24 cellular contexts compared by ENCODE assay signal in genomic region chr17:42991471-42991870, GRCh38. TPM values are rescaled to one million over a fixed set of nuclear protein-coding genes. Genes with fewer than 3 reads are reported as not detected.
DNase-seq lines count a peak whose midpoint lies in the region; ATAC-seq, FAIRE-seq and TF ChIP-seq lines count a peak whose summit lies in the region.
"Had no signal": no experiment of that assay in that cellular context is flagged by ENCODE, and none has a peak within 500 bp of the region (broad histone marks: within the 10 kb centered on the region; RNA-seq: fewer than 3 reads in every experiment).

No MANE protein-coding gene starts in this region.

- no peak for FAIRE-seq in A549 (lab: Jason Lieb, UNC)
- FAIRE-seq in K562 (lab: Jason Lieb, UNC): no peak
- FAIRE-seq: A204.1, G401.6 had no signal

- CTCF ChIA-PET in A549 (lab: Yijun Ruan, JAX) (interaction anchor here (0.8 to 1.9 kb wide), 7 partner anchors 11 to 152 kb away, joined by 3 to 8 read pairs (median 4); partner anchors contain the start of gene AOC2), K562 (lab: Yijun Ruan, JAX; ENCODE audit: low intra/inter-chr PET ratio) (no interaction called here)

- POLR2A ChIA-PET in A549 (lab: Yijun Ruan, JAX): interaction anchor here (0.6 kb wide), 1 partner anchor 144 kb away, joined by 4 read pairs; no protein-coding TSS in a partner anchor
- POLR2A ChIA-PET in K562 (lab: Yijun Ruan, JAX): interaction anchor here (0.5 to 2.2 kb wide), 5 partner anchors 13 to 1080 kb away, joined by 3 to 6 read pairs (median 3); no protein-coding TSS in a partner anchor

- in situ Hi-C loops in K562 (cut with MboI): no loop called here

- no peak for ATAC-seq in A549
- ATAC-seq in K562: no peak
- ATAC-seq: GM23338, SK-N-SH treated with all-trans-retinoic acid at 6 μM for 48 hours had no signal

- H3K9me3 ChIP-seq in A549 (no peaks in the 10 kb centered on the region), K562 (replicated peaks; ENCODE audit: control insufficient read depth, insufficient read depth, low read depth, low read length) (no peaks in the 10 kb centered on the region), prostate gland (no peaks in the 10 kb centered on the region)
- H3K9me3 ChIP-seq: Caco-2, HAP-1, Peyer's patch had no signal

- no peaks in the 10 kb centered on the region for H3K79me2 ChIP-seq in K562 (ENCODE audit: control insufficient read depth, insufficient read depth, low read length)

- WGBS in A549 (ENCODE audit: missing lambda C conversion rate): 93% methylated on average over 5 of the region's 6 CpGs
- WGBS in K562 (ENCODE audit: insufficient coverage, low coverage, missing lambda C conversion rate): 96% methylated on average over 6 of the region's 6 CpGs
- 97% methylated on average over 6 of the region's 6 CpGs for WGBS in prostate gland

- H3K27ac Mint-ChIP-seq in HFFc6 (peak overlapping the region; percentile 89), neural crest cell (ENCODE audit: unreplicated experiment) (peak overlapping the region; percentile 62)
- H3K27ac Mint-ChIP-seq: GM23338 had no signal

- TF ChIP-seq RAD21 in A549 (conservative IDR thresholded peaks at IDR 0.05 in 1 of 2, IDR thresholded peaks at IDR 0.05 in 1 of 2): no peak
- no peak for TF ChIP-seq RAD21 in K562 (CRISPR knock-in tag; conservative IDR thresholded peaks at IDR 0.05 in 1 of 2, IDR thresholded peaks at IDR 0.05 in 1 of 2)

- peak overlapping the region; percentile 79; the same call in 1 of the 3 replicates for H3K4me2 ChIP-seq in A549
- H3K4me2 ChIP-seq in K562 (ENCODE audit: insufficient read depth, low read length): no peak overlapping the region
- H3K4me2 ChIP-seq: GM23338, KMS-11 had no signal

- TF ChIP-seq CTCF in A549 (IDR thresholded peaks at IDR 0.05) (no peak), HFFc6 (IDR thresholded peaks at IDR 0.05) (no peak), K562 (IDR thresholded peaks at IDR 0.05 in 2 of 3, conservative IDR thresholded peaks at IDR 0.05 in 1 of 3; ENCODE audit: insufficient read depth in 2 of 3, low read depth in 1 of 3, low read length in 3 of 3) (no peak), neural crest cell (conservative IDR thresholded peaks at IDR 0.05) (no peak), foreskin fibroblast (IDR thresholded peaks at IDR 0.05; ENCODE audit: low read depth, low read length) (no peak), prostate gland (IDR thresholded peaks at IDR 0.05) (no peak)

- peaks cover 52% of the 10 kb centered on the region for H3K36me3 Mint-ChIP-seq in HFFc6 (ENCODE audit: low read depth)
- peaks cover 6% of the 10 kb centered on the region for H3K36me3 Mint-ChIP-seq in neural crest cell (ENCODE audit: low read depth)

- H4K20me1 ChIP-seq in K562 (replicated peaks; ENCODE audit: control insufficient read depth, insufficient read depth, low read length): no peaks in the 10 kb centered on the region

- H3K27ac ChIP-seq in A549 (peak overlapping the region; percentile 68 to 87), K562 (ENCODE audit: extremely low read depth, low read depth, low read length) (no peak overlapping the region), prostate gland (no peak overlapping the region)
- H3K27ac ChIP-seq: KMS-11, Peyer's patch had no signal

- peaks cover 36% of the 10 kb centered on the region for H3K4me1 ChIP-seq in A549
- H3K4me1 ChIP-seq in K562 (replicated peaks in 1 of 2; ENCODE audit: control insufficient read depth in 2 of 2, insufficient read depth in 2 of 2, low read length in 2 of 2): no peaks in the 10 kb centered on the region
- H3K4me1 ChIP-seq in prostate gland (replicated peaks): peaks cover 11% of the 10 kb centered on the region
- H3K4me1 ChIP-seq: Caco-2, HAP-1, Peyer's patch had no signal

- no peaks in the 10 kb centered on the region for H3K27me3 Mint-ChIP-seq in HFFc6 (ENCODE audit: insufficient read depth)
- no peaks in the 10 kb centered on the region for H3K27me3 Mint-ChIP-seq in neural crest cell (ENCODE audit: low read depth)
- H3K27me3 Mint-ChIP-seq: CD4-positive, alpha-beta memory T cell had no signal

- no peaks in the 10 kb centered on the region for H3K9me1 ChIP-seq in K562 (ENCODE audit: control insufficient read depth, insufficient read depth, low read length)

- no peaks in the 10 kb centered on the region for H3K27me3 ChIP-seq in K562 (ENCODE audit: control insufficient read depth in 2 of 2, insufficient read depth in 2 of 2, low read length in 2 of 2)
- no peaks in the 10 kb centered on the region for H3K27me3 ChIP-seq in prostate gland (replicated peaks; ENCODE audit: insufficient read depth)
- H3K27me3 ChIP-seq: Peyer's patch had no signal

- no peaks in the 10 kb centered on the region for H3K9me3 Mint-ChIP-seq in HFFc6
- H3K9me3 Mint-ChIP-seq in neural crest cell: no peaks in the 10 kb centered on the region
- H3K9me3 Mint-ChIP-seq: CD4-positive, alpha-beta memory T cell; GM23338 had no signal

- TF ChIP-seq POLR2A in A549 (IDR thresholded peaks at IDR 0.05; ENCODE audit: low read length) (no peak), K562 (conservative IDR thresholded peaks at IDR 0.05) (no peak), prostate gland (IDR thresholded peaks at IDR 0.05) (no peak)

- H3K4me3 ChIP-seq in A549 (no peak overlapping the region), K562 (no peak overlapping the region), foreskin fibroblast (ENCODE audit: low read depth in 1 of 2, low read length in 2 of 2) (no peak overlapping the region), prostate gland (no peak overlapping the region)
- H3K4me3 ChIP-seq: GM23338, HAP-1, Peyer's patch had no signal

- H3K36me3 ChIP-seq in K562 (ENCODE audit: control insufficient read depth, insufficient read depth, low read length): peaks cover 77% of the 10 kb centered on the region
- H3K36me3 ChIP-seq in prostate gland: peaks cover 13 to 29% of the 10 kb centered on the region in 2 donors

- TF ChIP-seq EP300 in A549 (IDR thresholded peaks at IDR 0.05): no peak
- no peak for TF ChIP-seq EP300 in K562 (IDR thresholded peaks at IDR 0.05; ENCODE audit: low read length)

- no TSS peak for BruUV-seq in K562 (replicated peaks; lab: Mats Ljungman, UMichigan)

- H2AFZ ChIP-seq in K562 (ENCODE audit: low read depth, low read length): no peak overlapping the region
- H2AFZ ChIP-seq: GM23338 had no signal

- DNase-seq in A549 (ENCODE audit: low read depth in 1 of 2, low spot score in 1 of 2) (no peak), HFFc6 (no peak), K562 (ENCODE audit: extremely low read depth in 1 of 4, low spot score in 3 of 4) (no peak), neural crest cell (ENCODE audit: low read depth, low spot score) (no peak), NCI-H345 treated with DMSO at 0.1 percent for 48 hours (lab: John Stamatoyannopoulos, UW; ENCODE audit: unreplicated experiment) (no peak), foreskin fibroblast (no peak), prostate gland (ENCODE audit: low spot score) (no peak)
- no peak for DNase-seq in activated CD4-positive, alpha-beta T cell treated with anti-CD3 and anti-CD28 coated beads, Interleukin-2, amount 50 U/mL, for 48 hours
- DNase-seq: C1 segment of cervical spinal cord; Caco-2; CD4-positive, alpha-beta memory T cell; NCI-H1048; NCI-H1417; NCI-H1694; NCI-H2029 treated with DMSO at 0.1 percent for 48 hours; NCI-H510A; NCI-H69; Peyer's patch had no signal

- H3K4me1 Mint-ChIP-seq in HFFc6 (ENCODE audit: low read depth) (peaks cover 36% of the 10 kb centered on the region), neural crest cell (no peaks in the 10 kb centered on the region)
- H3K4me1 Mint-ChIP-seq: GM23338 had no signal

- no peak overlapping the region for H3K9ac ChIP-seq in K562 (ENCODE audit: insufficient read depth in 1 of 2, low read depth in 2 of 2, low read length in 2 of 2)
- H3K9ac ChIP-seq: KMS-11 had no signal

- intact Hi-C loops in K562 (cut with micrococcal nuclease): no loop called here
- intact Hi-C loops in prostate gland (cut with DNase I): no loop called here

- H3K4me3 Mint-ChIP-seq in HFFc6 (peak overlapping the region; percentile 68; the same call in 1 of the 2 replicates), neural crest cell (no peak overlapping the region)
- H3K4me3 Mint-ChIP-seq: CD4-positive, alpha-beta memory T cell; GM23338 had no signal

RNA-seq across cellular contexts. Expression of gene RPL27, which starts 6.7 kb away (rescaled TPM):
- 5,588 and 5,746 TPM in 2 replicates for polyA plus RNA-seq in A549 (2011; rRNA removed)
- polyA plus RNA-seq in A549 (2012; cell fraction: cytosol; rRNA removed): 4,727 and 6,200 TPM in 2 replicates
- polyA plus RNA-seq in A549 (2012; cell fraction: nucleus; rRNA removed): 1,193 and 1,398 TPM in 2 replicates
- 2,894 to 2,977 TPM (median 2,925 TPM) in 3 replicates for polyA plus RNA-seq in A549 (2017; fragmentation: RNase III; extraction: RNeasy Plus Mini Kit Qiagen cat#74134 plus additional on column Dnase treatment)
- 2,117 and 2,446 TPM in 2 replicates for polyA minus RNA-seq in A549 (2011; rRNA and poly(A)+ RNA removed)
- total RNA-seq in HFFc6 (2021; fragmentation: NEBNext Ultra II Directional; extraction: Animal tissue kit (Norgen Biotek cat#: 25700)): 1,000 to 10,000 TPM; 1,047 to 1,349 (median 1,243) TPM
- 253 and 412 TPM in 2 replicates for total RNA-seq in K562 (2011; cell fraction: chromatin; rRNA removed; ENCODE audit: low replicate concordance)
- 1,095 and 1,098 TPM in 2 replicates for total RNA-seq in K562 (2011; cell fraction: nucleolus; rRNA removed)
- total RNA-seq in K562 (2011; cell fraction: nucleoplasm; rRNA removed): 971 and 1,742 TPM in 2 replicates
- total RNA-seq in K562 (2014; rRNA removed): 2,067 and 2,551 TPM in 2 replicates
- 2,142 and 2,848 TPM in 2 replicates for total RNA-seq in K562 (2014; rRNA removed; fragmentation: Illumina TruSeq; extraction: Trizol)
- 2,702 and 3,023 TPM in 2 replicates for total RNA-seq in K562 (2015; rRNA removed; fragmentation: Illumina TruSeq; extraction: Trizol)
- 1,539 and 1,728 TPM in 2 replicates for total RNA-seq in K562 (2021)
- 5,002 and 6,155 TPM in 2 replicates for polyA plus RNA-seq in K562 (2011; rRNA removed)
- 2,939 and 4,172 TPM in 2 replicates for polyA plus RNA-seq in K562 (2011; cell fraction: cytosol; rRNA removed)
- polyA plus RNA-seq in K562 (2011; cell fraction: nucleus; rRNA removed): 1,268 and 1,390 TPM in 2 replicates
- polyA plus RNA-seq in K562 (2012): 3,200 and 4,932 TPM in 2 replicates
- 4,115 and 4,591 TPM in 2 replicates for polyA plus RNA-seq in K562 (2014; fragmentation: Illumina TruSeq; extraction: Trizol)
- 1,000 to 10,000 TPM; 3,710 to 4,120 TPM for polyA plus RNA-seq in K562 (2014; fragmentation: Nextera tagmentation; extraction: Ambion mirVana)
- polyA plus RNA-seq in K562 (2014; rRNA removed): 3,174 and 4,926 TPM in 2 replicates
- polyA minus RNA-seq in K562 (2011; rRNA and poly(A)+ RNA removed): 945 and 1,386 TPM in 2 replicates
- 577 and 776 TPM in 2 replicates for polyA minus RNA-seq in K562 (2011; cell fraction: cytosol; rRNA and poly(A)+ RNA removed)
- polyA minus RNA-seq in K562 (2011; cell fraction: nucleus; rRNA and poly(A)+ RNA removed): 198 and 385 TPM in 2 replicates
- total RNA-seq in neural crest cell: 1,045 and 1,183 TPM in 2 replicates
- 1,000 to 10,000 TPM in 1 of 2 donors, 100 to 1,000 TPM in 1; 571 to 1,082 TPM for total RNA-seq in prostate gland

RNA-seq across cellular contexts. Expression of gene RUNDC1, which starts 11.1 kb away (rescaled TPM):
- polyA plus RNA-seq in A549 (2011; rRNA removed) (19.1 and 21.4 TPM in 2 replicates), A549 (2017; fragmentation: RNase III; extraction: RNeasy Plus Mini Kit Qiagen cat#74134 plus additional on column Dnase treatment) (18.7 to 19.7 TPM (median 19.5 TPM) in 3 replicates), K562 (2011; rRNA removed) (8.1 and 10.5 TPM in 2 replicates), K562 (2014; fragmentation: Illumina TruSeq; extraction: Trizol) (10.5 and 12.6 TPM in 2 replicates), K562 (2014; fragmentation: Nextera tagmentation; extraction: Ambion mirVana) (1 to 10 TPM; 3.4 to 3.6 TPM), K562 (2014; rRNA removed) (8.3 and 8.8 TPM in 2 replicates)
- 14.1 and 14.7 TPM in 2 replicates for polyA plus RNA-seq in A549 (2012; cell fraction: cytosol; rRNA removed)
- 17.2 and 17.3 TPM in 2 replicates for polyA plus RNA-seq in A549 (2012; cell fraction: nucleus; rRNA removed)
- polyA minus RNA-seq in A549 (2011; rRNA and poly(A)+ RNA removed): 18.3 TPM in 2 replicates
- 10 to 100 TPM in 5 of 6 experiments, 1 to 10 TPM in 1; 9.9 to 14.6 (median 10.3) TPM for total RNA-seq in HFFc6 (2021; fragmentation: NEBNext Ultra II Directional; extraction: Animal tissue kit (Norgen Biotek cat#: 25700))
- 45.7 and 57.8 TPM in 2 replicates for total RNA-seq in K562 (2011; cell fraction: chromatin; rRNA removed; ENCODE audit: low replicate concordance)
- 36.1 and 40.2 TPM in 2 replicates for total RNA-seq in K562 (2011; cell fraction: nucleolus; rRNA removed)
- 40.8 and 43.7 TPM in 2 replicates for total RNA-seq in K562 (2011; cell fraction: nucleoplasm; rRNA removed)
- total RNA-seq in K562 (2014; rRNA removed) (9.4 and 12.0 TPM in 2 replicates), K562 (2014; rRNA removed; fragmentation: Illumina TruSeq; extraction: Trizol) (6.3 and 6.6 TPM in 2 replicates), K562 (2015; rRNA removed; fragmentation: Illumina TruSeq; extraction: Trizol) (9.0 and 9.4 TPM in 2 replicates), K562 (2021) (11.1 and 12.5 TPM in 2 replicates), neural crest cell (15.9 and 16.5 TPM in 2 replicates), prostate gland (10 to 100 TPM; 26.7 to 28.5 TPM)
- polyA plus RNA-seq in K562 (2011; cell fraction: cytosol; rRNA removed): 5.6 and 8.2 TPM in 2 replicates
- polyA plus RNA-seq in K562 (2011; cell fraction: nucleus; rRNA removed): 7.3 and 11.3 TPM in 2 replicates
- polyA plus RNA-seq in K562 (2012): 10.6 and 11.1 TPM in 2 replicates
- 12.3 and 18.9 TPM in 2 replicates for polyA minus RNA-seq in K562 (2011; rRNA and poly(A)+ RNA removed)
- 4.2 and 8.2 TPM in 2 replicates for polyA minus RNA-seq in K562 (2011; cell fraction: cytosol; rRNA and poly(A)+ RNA removed)
- 5.3 and 8.8 TPM in 2 replicates for polyA minus RNA-seq in K562 (2011; cell fraction: nucleus; rRNA and poly(A)+ RNA removed)

RNA-seq across cellular contexts. Expression of gene PTGES3L, which starts 11.6 kb away (rescaled TPM):
- polyA plus RNA-seq in A549 (2011; rRNA removed) (1.0 and 1.8 TPM in 2 replicates), A549 (2017; fragmentation: RNase III; extraction: RNeasy Plus Mini Kit Qiagen cat#74134 plus additional on column Dnase treatment) (2.7 to 3.5 TPM (median 3.2 TPM) in 3 replicates), K562 (2011; rRNA removed) (5.5 and 7.7 TPM in 2 replicates), K562 (2014; fragmentation: Illumina TruSeq; extraction: Trizol) (11.8 and 12.1 TPM in 2 replicates), K562 (2014; fragmentation: Nextera tagmentation; extraction: Ambion mirVana) (10 to 100 TPM; 11.5 to 16.0 TPM), K562 (2014; rRNA removed) (10.9 and 14.5 TPM in 2 replicates)
- 0.50 and 0.62 TPM in 2 replicates for polyA plus RNA-seq in A549 (2012; cell fraction: cytosol; rRNA removed)
- polyA plus RNA-seq in A549 (2012; cell fraction: nucleus; rRNA removed): 1.1 and 1.3 TPM in 2 replicates
- polyA minus RNA-seq in A549 (2011; rRNA and poly(A)+ RNA removed): 0.58 and 1.5 TPM in 2 replicates
- 1 to 10 TPM in 4 of 6 experiments, under 1 TPM in 2; 0.87 to 1.3 (median 1.1) TPM for total RNA-seq in HFFc6 (2021; fragmentation: NEBNext Ultra II Directional; extraction: Animal tissue kit (Norgen Biotek cat#: 25700))
- total RNA-seq in K562 (2011; cell fraction: chromatin; rRNA removed; ENCODE audit: low replicate concordance): 29.7 and 49.0 TPM in 2 replicates
- total RNA-seq in K562 (2011; cell fraction: nucleolus; rRNA removed): 21.0 and 22.5 TPM in 2 replicates
- total RNA-seq in K562 (2011; cell fraction: nucleoplasm; rRNA removed): 22.1 and 38.2 TPM in 2 replicates
- total RNA-seq in K562 (2014; rRNA removed) (6.0 and 12.2 TPM in 2 replicates), K562 (2014; rRNA removed; fragmentation: Illumina TruSeq; extraction: Trizol) (8.8 and 9.0 TPM in 2 replicates), K562 (2015; rRNA removed; fragmentation: Illumina TruSeq; extraction: Trizol) (6.8 and 7.8 TPM in 2 replicates), K562 (2021) (8.2 and 9.6 TPM in 2 replicates), neural crest cell (3.4 and 3.5 TPM in 2 replicates), prostate gland (1 to 10 TPM; 3.4 to 3.9 TPM)
- 5.1 and 7.1 TPM in 2 replicates for polyA plus RNA-seq in K562 (2011; cell fraction: cytosol; rRNA removed)
- 8.0 and 9.9 TPM in 2 replicates for polyA plus RNA-seq in K562 (2011; cell fraction: nucleus; rRNA removed)
- polyA plus RNA-seq in K562 (2012): 10.0 and 17.2 TPM in 2 replicates
- polyA minus RNA-seq in K562 (2011; rRNA and poly(A)+ RNA removed): 5.8 and 9.6 TPM in 2 replicates
- polyA minus RNA-seq in K562 (2011; cell fraction: cytosol; rRNA and poly(A)+ RNA removed): 3.7 and 6.1 TPM in 2 replicates
- polyA minus RNA-seq in K562 (2011; cell fraction: nucleus; rRNA and poly(A)+ RNA removed): 6.6 and 7.0 TPM in 2 replicates

RNA-seq across cellular contexts. Expression of gene IFI35, which starts 15.1 kb away (rescaled TPM):
- polyA plus RNA-seq in A549 (2011; rRNA removed) (20.2 and 21.3 TPM in 2 replicates), A549 (2017; fragmentation: RNase III; extraction: RNeasy Plus Mini Kit Qiagen cat#74134 plus additional on column Dnase treatment) (10.6 to 12.9 TPM (median 10.8 TPM) in 3 replicates), K562 (2011; rRNA removed) (5.3 and 7.5 TPM in 2 replicates), K562 (2014; fragmentation: Illumina TruSeq; extraction: Trizol) (11.3 TPM in 2 replicates), K562 (2014; fragmentation: Nextera tagmentation; extraction: Ambion mirVana) (10 to 100 TPM in 1 of 2 experiments, 1 to 10 TPM in 1; 4.4 to 10.2 TPM), K562 (2014; rRNA removed) (12.0 and 13.1 TPM in 2 replicates)
- polyA plus RNA-seq in A549 (2012; cell fraction: cytosol; rRNA removed): 15.4 and 17.0 TPM in 2 replicates
- polyA plus RNA-seq in A549 (2012; cell fraction: nucleus; rRNA removed): 21.1 and 22.2 TPM in 2 replicates
- 15.6 and 18.7 TPM in 2 replicates for polyA minus RNA-seq in A549 (2011; rRNA and poly(A)+ RNA removed)
- total RNA-seq in HFFc6 (2021; fragmentation: NEBNext Ultra II Directional; extraction: Animal tissue kit (Norgen Biotek cat#: 25700)): 10 to 100 TPM in 4 of 6 experiments, 1 to 10 TPM in 2; 6.3 to 22.4 (median 18.8) TPM
- 4.9 and 13.4 TPM in 2 replicates for total RNA-seq in K562 (2011; cell fraction: chromatin; rRNA removed; ENCODE audit: low replicate concordance)
- 12.0 and 15.2 TPM in 2 replicates for total RNA-seq in K562 (2011; cell fraction: nucleolus; rRNA removed)
- total RNA-seq in K562 (2011; cell fraction: nucleoplasm; rRNA removed): 8.1 and 8.3 TPM in 2 replicates
- total RNA-seq in K562 (2014; rRNA removed) (11.7 and 13.9 TPM in 2 replicates), K562 (2014; rRNA removed; fragmentation: Illumina TruSeq; extraction: Trizol) (3.9 and 4.7 TPM in 2 replicates), K562 (2015; rRNA removed; fragmentation: Illumina TruSeq; extraction: Trizol) (8.4 and 9.4 TPM in 2 replicates), K562 (2021) (10.6 TPM in 2 replicates), neural crest cell (0.91 and 1.3 TPM in 2 replicates), prostate gland (10 to 100 TPM; 35.6 to 40.1 TPM)
- 8.4 and 15.8 TPM in 2 replicates for polyA plus RNA-seq in K562 (2011; cell fraction: cytosol; rRNA removed)
- polyA plus RNA-seq in K562 (2011; cell fraction: nucleus; rRNA removed): 8.6 and 12.3 TPM in 2 replicates
- 16.2 and 33.1 TPM in 2 replicates for polyA plus RNA-seq in K562 (2012)
- 2.5 and 4.1 TPM in 2 replicates for polyA minus RNA-seq in K562 (2011; rRNA and poly(A)+ RNA removed)
- 2.3 and 3.0 TPM in 2 replicates for polyA minus RNA-seq in K562 (2011; cell fraction: cytosol; rRNA and poly(A)+ RNA removed)
- 3.2 and 3.3 TPM in 2 replicates for polyA minus RNA-seq in K562 (2011; cell fraction: nucleus; rRNA and poly(A)+ RNA removed)

RNA-seq across cellular contexts. Expression of gene AARSD1, which starts 27.2 kb away (rescaled TPM):
- polyA plus RNA-seq in A549 (2011; rRNA removed) (56.9 and 66.6 TPM in 2 replicates), A549 (2017; fragmentation: RNase III; extraction: RNeasy Plus Mini Kit Qiagen cat#74134 plus additional on column Dnase treatment) (70.7 to 82.0 TPM (median 73.0 TPM) in 3 replicates), K562 (2011; rRNA removed) (58.1 and 98.5 TPM in 2 replicates), K562 (2014; fragmentation: Illumina TruSeq; extraction: Trizol) (67.8 and 75.1 TPM in 2 replicates), K562 (2014; fragmentation: Nextera tagmentation; extraction: Ambion mirVana) (10 to 100 TPM; 51.7 to 91.5 TPM), K562 (2014; rRNA removed) (96.2 and 97.9 TPM in 2 replicates)
- polyA plus RNA-seq in A549 (2012; cell fraction: cytosol; rRNA removed): 65.6 and 74.7 TPM in 2 replicates
- 90.2 and 104 TPM in 2 replicates for polyA plus RNA-seq in A549 (2012; cell fraction: nucleus; rRNA removed)
- polyA minus RNA-seq in A549 (2011; rRNA and poly(A)+ RNA removed): 49.3 and 50.5 TPM in 2 replicates
- 10 to 100 TPM; 42.5 to 54.5 (median 47.1) TPM for total RNA-seq in HFFc6 (2021; fragmentation: NEBNext Ultra II Directional; extraction: Animal tissue kit (Norgen Biotek cat#: 25700))
- 277 and 420 TPM in 2 replicates for total RNA-seq in K562 (2011; cell fraction: chromatin; rRNA removed; ENCODE audit: low replicate concordance)
- 213 and 237 TPM in 2 replicates for total RNA-seq in K562 (2011; cell fraction: nucleolus; rRNA removed)
- 221 and 229 TPM in 2 replicates for total RNA-seq in K562 (2011; cell fraction: nucleoplasm; rRNA removed)
- total RNA-seq in K562 (2014; rRNA removed) (65.3 and 68.6 TPM in 2 replicates), K562 (2014; rRNA removed; fragmentation: Illumina TruSeq; extraction: Trizol) (57.8 and 61.9 TPM in 2 replicates), K562 (2015; rRNA removed; fragmentation: Illumina TruSeq; extraction: Trizol) (56.9 and 57.4 TPM in 2 replicates), K562 (2021) (56.8 and 60.7 TPM in 2 replicates), neural crest cell (61.6 and 65.6 TPM in 2 replicates), prostate gland (10 to 100 TPM; 34.2 to 48.4 TPM)
- polyA plus RNA-seq in K562 (2011; cell fraction: cytosol; rRNA removed): 45.3 and 56.2 TPM in 2 replicates
- 109 and 138 TPM in 2 replicates for polyA plus RNA-seq in K562 (2011; cell fraction: nucleus; rRNA removed)
- polyA plus RNA-seq in K562 (2012): 59.7 and 71.1 TPM in 2 replicates
- polyA minus RNA-seq in K562 (2011; rRNA and poly(A)+ RNA removed): 52.6 and 91.8 TPM in 2 replicates
- polyA minus RNA-seq in K562 (2011; cell fraction: cytosol; rRNA and poly(A)+ RNA removed): 19.5 and 27.7 TPM in 2 replicates
- polyA minus RNA-seq in K562 (2011; cell fraction: nucleus; rRNA and poly(A)+ RNA removed): 52.2 and 56.8 TPM in 2 replicates

Comparison
In these comparisons a context has a peak if more than half of its experiments do, and no peak if none do; other contexts are left out.
1. H3K27ac ChIP-seq: peak in A549 (2 of 2); none in K562 (single experiment) and prostate gland (0 of 2).